In genomic region chr19:46349311-46349993, GRCh38 we compare ENCODE assay signal across 10 cellular contexts. TPM values are rescaled to one million over a fixed set of nuclear protein-coding genes. Genes with fewer than 3 reads are reported as not detected.
DNase-seq lines count a peak whose midpoint lies in the region; ATAC-seq and TF ChIP-seq lines count a peak whose summit lies in the region.
"Had no signal": no experiment of that assay in that cellular context is flagged by ENCODE, and none has a peak within 500 bp of the region (broad histone marks: within the 10 kb centered on the region; RNA-seq: fewer than 3 reads in every experiment).

No MANE protein-coding gene starts in this region.

- peak overlapping the region; percentile 95 for H3K27ac ChIP-seq in RWPE2 (ENCODE audit: poor library complexity, severe bottlenecking)
- H3K27ac ChIP-seq in thymus (ENCODE audit: low read depth) = peak overlapping the region; percentile 66

- H3K4me1 Mint-ChIP-seq in activated T-cell treated with anti-CD3 and anti-CD28 coated beads, Interleukin-2, amount 50 U/mL, for 72 hours (ENCODE audit: low read depth) = peaks cover 70% of the 10 kb centered on the region

- ATAC-seq in activated T-cell treated with anti-CD3 and anti-CD28 coated beads, Interleukin-2, amount 50 U/mL, for 72 hours (replicated peaks in 1 of 2) = no peak
- no peak for ATAC-seq in RWPE2 (ENCODE audit: low read depth)

- no peaks in the 10 kb centered on the region for H3K27me3 Mint-ChIP-seq in activated T-cell treated with anti-CD3 and anti-CD28 coated beads, Interleukin-2, amount 50 U/mL, for 72 hours (ENCODE audit: low read depth)

- H3K9me3 Mint-ChIP-seq in activated T-cell treated with anti-CD3 and anti-CD28 coated beads, Interleukin-2, amount 50 U/mL, for 72 hours = no peaks in the 10 kb centered on the region

- H3K4me3 ChIP-seq in RWPE2 (ENCODE audit: severe bottlenecking) = no peak overlapping the region
- no peak overlapping the region for H3K4me3 ChIP-seq in thymus (ENCODE audit: low read length)

- no peak for TF ChIP-seq CTCF in RWPE2 (IDR thresholded peaks at IDR 0.05; ENCODE audit: poor library complexity, severe bottlenecking)

- peak overlapping the region; percentile 79 for H3K27ac Mint-ChIP-seq in activated T-cell treated with anti-CD3 and anti-CD28 coated beads, Interleukin-2, amount 50 U/mL, for 72 hours

- peak overlapping the region; percentile 71 to 95 for H3K4me3 Mint-ChIP-seq in activated T-cell treated with anti-CD3 and anti-CD28 coated beads, Interleukin-2, amount 50 U/mL, for 72 hours

- peaks cover 34% of the 10 kb centered on the region for H3K36me3 ChIP-seq in RWPE2 (ENCODE audit: low read depth)
- peaks cover 11% of the 10 kb centered on the region for H3K36me3 ChIP-seq in thymus (ENCODE audit: control insufficient read depth, insufficient read depth)

- H3K27me3 ChIP-seq in RWPE2 (ENCODE audit: insufficient read depth, poor library complexity, severe bottlenecking) (no peaks in the 10 kb centered on the region), thymus (ENCODE audit: control insufficient read depth, insufficient read depth) (no peaks in the 10 kb centered on the region)
- H3K27me3 ChIP-seq: BE2C had no signal

- peaks cover 3 to 15% of the 10 kb centered on the region in 2 donors for H3K36me3 Mint-ChIP-seq in activated T-cell treated with anti-CD3 and anti-CD28 coated beads, Interleukin-2, amount 50 U/mL, for 72 hours (ENCODE audit: insufficient read depth in 2 of 2)

- WGBS in thymus = 93% methylated on average over 11 of the region's 11 CpGs

- H3K4me1 ChIP-seq in RWPE2 (ENCODE audit: insufficient read depth, poor library complexity, severe bottlenecking) (peaks cover 31% of the 10 kb centered on the region), thymus (ENCODE audit: control insufficient read depth, insufficient read depth, low read length) (peaks cover 17% of the 10 kb centered on the region)

- H3K9me3 ChIP-seq in RWPE2 (ENCODE audit: severe bottlenecking) (no peaks in the 10 kb centered on the region), thymus (ENCODE audit: control insufficient read depth) (no peaks in the 10 kb centered on the region)
- H3K9me3 ChIP-seq: BE2C had no signal

- DNase-seq in activated T-cell treated with anti-CD3 and anti-CD28 coated beads, Interleukin-2, amount 50 U/mL, for 72 hours = no peak
- DNase-seq in activated T-cell treated with anti-CD3 and anti-CD28 coated beads for 4 hours (no peak), RWPE2 (ENCODE audit: low spot score) (no peak), germinal center (ENCODE audit: low spot score) (peak; percentile 28), NCI-H2107 treated with DMSO at 0.1 percent for 48 hours (lab: John Stamatoyannopoulos, UW; ENCODE audit: unreplicated experiment) (no peak), NCI-H748 (lab: John Stamatoyannopoulos, UW; ENCODE audit: unreplicated experiment) (no peak)
- DNase-seq in activated CD4-positive, CD25-positive, alpha-beta regulatory T cell (lab: John Stamatoyannopoulos, UW) = no peak

RNA-seq across cellular contexts. Expression of gene PPP5C, which starts 2.6 kb away (rescaled TPM):
- total RNA-seq in activated T-cell treated with anti-CD3 and anti-CD28 coated beads, Interleukin-2, amount 50 U/mL, for 72 hours = 10 to 100 TPM; 56.6 to 73.7 TPM
- 32.7 TPM for polyA plus RNA-seq in thymus

RNA-seq across cellular contexts. Expression of gene HIF3A, which starts 52.6 kb away (rescaled TPM):
- total RNA-seq in activated T-cell treated with anti-CD3 and anti-CD28 coated beads, Interleukin-2, amount 50 U/mL, for 72 hours = not detected
- 13.1 TPM for polyA plus RNA-seq in thymus
- total RNA-seq: NCI-H460 had no signal
